In genomic region chr1:89285715-89286380, GRCh38 we compare ENCODE assay signal across 15 cellular contexts. TPM values are rescaled to one million over a fixed set of nuclear protein-coding genes. Genes with fewer than 3 reads are reported as not detected.
DNase-seq lines count a peak whose midpoint lies in the region; ATAC-seq and TF ChIP-seq lines count a peak whose summit lies in the region.
"Had no signal": no experiment of that assay in that cellular context is flagged by ENCODE, and none has a peak within 500 bp of the region (broad histone marks: within the 10 kb centered on the region; RNA-seq: fewer than 3 reads in every experiment).

No MANE protein-coding gene starts in this region.

- peaks cover 0 to 18% of the 10 kb centered on the region in 2 experiments for H3K4me1 ChIP-seq in neutrophil (ENCODE audit: control insufficient read depth in 1 of 2, insufficient read depth in 1 of 2, low read depth in 1 of 2, low read length in 1 of 2)

- H3K4me3 ChIP-seq in neutrophil (ENCODE audit: low read depth in 1 of 2, low read length in 1 of 2) = no peak overlapping the region
- H3K4me3 ChIP-seq: suprapubic skin had no signal

- H3K9me3 ChIP-seq in CD4-positive, alpha-beta T cell (ENCODE audit: control insufficient read depth, low read length) = no peaks in the 10 kb centered on the region
- H3K9me3 ChIP-seq in neutrophil = no peaks in the 10 kb centered on the region
- H3K9me3 ChIP-seq: suprapubic skin had no signal

- H3K27ac ChIP-seq in CD4-positive, alpha-beta T cell (ENCODE audit: low read depth, low read length) = peak overlapping the region; percentile 54
- peak overlapping the region; percentile 59 for H3K27ac ChIP-seq in neutrophil
- H3K27ac ChIP-seq: suprapubic skin had no signal

- CTCF ChIA-PET in CD4-positive, alpha-beta T cell (lab: Charles Lee) = interaction anchor here (1.0 kb wide), 1 partner anchor 13 kb away, joined by 3 read pairs; no protein-coding TSS in a partner anchor

- peak overlapping the region; percentile 62 for H3K4me3 Mint-ChIP-seq in CD4-positive, alpha-beta T cell
- peak overlapping the region in 3 of 4 donors; percentile 10 to 82 (median 82) for H3K4me3 Mint-ChIP-seq in IgD-negative memory B cell
- peak overlapping the region; percentile 67 for H3K4me3 Mint-ChIP-seq in activated naive CD8-positive, alpha-beta T cell treated with anti-CD3 and anti-CD28 coated beads, Interleukin-2, amount 10 ng/mL, durations not matched to agents 7 days and 5 days

- no peak for DNase-seq in CD4-positive, alpha-beta T cell
- no peak for DNase-seq in activated naive CD8-positive, alpha-beta T cell treated with anti-CD3 and anti-CD28 coated beads, Interleukin-2, amount 10 ng/mL, durations not matched to agents 7 days and 5 days
- DNase-seq: DMS 273 treated with DMSO at 0.1 percent for 48 hours, HCEC 1CT, head of caudate nucleus, NCI-H187, NCI-H446, retina, SHP77 had no signal

- no peaks in the 10 kb centered on the region for H3K27me3 Mint-ChIP-seq in CD4-positive, alpha-beta T cell
- no peaks in the 10 kb centered on the region for H3K27me3 Mint-ChIP-seq in IgD-negative memory B cell
- H3K27me3 Mint-ChIP-seq in activated naive CD8-positive, alpha-beta T cell treated with anti-CD3 and anti-CD28 coated beads, Interleukin-2, amount 10 ng/mL, durations not matched to agents 7 days and 5 days = no peaks in the 10 kb centered on the region

- no peaks in the 10 kb centered on the region for H3K27me3 ChIP-seq in CD4-positive, alpha-beta T cell (ENCODE audit: control insufficient read depth, insufficient read depth, low read length)
- H3K27me3 ChIP-seq in neutrophil = no peaks in the 10 kb centered on the region
- H3K27me3 ChIP-seq: suprapubic skin had no signal

- peaks cover 70% of the 10 kb centered on the region for H3K4me1 Mint-ChIP-seq in CD4-positive, alpha-beta T cell (ENCODE audit: low read depth)
- H3K4me1 Mint-ChIP-seq in IgD-negative memory B cell = peaks cover 21 to 22% (median 22%) of the 10 kb centered on the region in 3 donors
- H3K4me1 Mint-ChIP-seq in activated naive CD8-positive, alpha-beta T cell treated with anti-CD3 and anti-CD28 coated beads, Interleukin-2, amount 10 ng/mL, durations not matched to agents 7 days and 5 days = peaks cover 60% of the 10 kb centered on the region

- POLR2A ChIA-PET in CD4-positive, alpha-beta T cell (lab: Charles Lee) = interaction anchor here (0.6 to 9.7 kb wide), 14 partner anchors 9 to 302 kb away, joined by 3 to 154 read pairs (median 14); partner anchors contain the start of genes GBP2, GBP3, GBP4 and GBP5
- POLR2A ChIA-PET in activated naive CD8-positive, alpha-beta T cell treated with anti-CD3 and anti-CD28 coated beads, Interleukin-2, amount 10 ng/mL, durations not matched to agents 7 days and 5 days (lab: Charles Lee) = interaction anchor here (0.6 to 3.6 kb wide), 11 partner anchors 8 to 263 kb away, joined by 3 to 56 read pairs (median 5); partner anchors contain the start of genes GBP3 and GBP5

- H3K9me3 Mint-ChIP-seq in CD4-positive, alpha-beta T cell = peaks cover 2% of the 10 kb centered on the region
- peaks cover 0 to 6% (median 5%) of the 10 kb centered on the region in 3 donors for H3K9me3 Mint-ChIP-seq in IgD-negative memory B cell
- H3K9me3 Mint-ChIP-seq in activated naive CD8-positive, alpha-beta T cell treated with anti-CD3 and anti-CD28 coated beads, Interleukin-2, amount 10 ng/mL, durations not matched to agents 7 days and 5 days = peaks cover 26% of the 10 kb centered on the region

- no peak for ATAC-seq in CD4-positive, alpha-beta T cell (ENCODE audit: poor library complexity)
- ATAC-seq in activated naive CD8-positive, alpha-beta T cell treated with anti-CD3 and anti-CD28 coated beads, Interleukin-2, amount 10 ng/mL, durations not matched to agents 7 days and 5 days (ENCODE audit: low read depth) = peak; percentile 30
- ATAC-seq in GM18868 (IDR thresholded peaks at IDR 0.05; ENCODE audit: unreplicated experiment) (no peak), GM18511 (IDR thresholded peaks at IDR 0.05; ENCODE audit: unreplicated experiment) (no peak), HG02571 (IDR thresholded peaks at IDR 0.05; ENCODE audit: unreplicated experiment) (no peak)

- H3K36me3 ChIP-seq in neutrophil = no peaks in the 10 kb centered on the region
- H3K36me3 ChIP-seq: suprapubic skin had no signal

- H3K36me3 Mint-ChIP-seq in CD4-positive, alpha-beta T cell (ENCODE audit: low read depth) = no peaks in the 10 kb centered on the region
- peaks cover 4% of the 10 kb centered on the region for H3K36me3 Mint-ChIP-seq in IgD-negative memory B cell
- peaks cover 63% of the 10 kb centered on the region for H3K36me3 Mint-ChIP-seq in activated naive CD8-positive, alpha-beta T cell treated with anti-CD3 and anti-CD28 coated beads, Interleukin-2, amount 10 ng/mL, durations not matched to agents 7 days and 5 days

- peak overlapping the region; percentile 78 for H3K27ac Mint-ChIP-seq in CD4-positive, alpha-beta T cell
- H3K27ac Mint-ChIP-seq in IgD-negative memory B cell = peak overlapping the region in 1 of 3 donors; percentile 10
- H3K27ac Mint-ChIP-seq in activated naive CD8-positive, alpha-beta T cell treated with anti-CD3 and anti-CD28 coated beads, Interleukin-2, amount 10 ng/mL, durations not matched to agents 7 days and 5 days = peak overlapping the region; percentile 95

- intact Hi-C loops in CD4-positive, alpha-beta T cell (cut with DNase I, micrococcal nuclease) = no loop called here

- no peak for TF ChIP-seq CTCF in CD4-positive, alpha-beta T cell (IDR thresholded peaks at IDR 0.05)
- no peak for TF ChIP-seq CTCF in neutrophil (IDR thresholded peaks at IDR 0.05)

RNA-seq across cellular contexts. Expression of gene GBP5, which starts 13.2 kb away (rescaled TPM):
- 10 to 100 TPM; 51.4 to 52.9 TPM for total RNA-seq in CD4-positive, alpha-beta T cell
- 8.9 TPM for polyA plus RNA-seq in IgD-negative memory B cell
- total RNA-seq in activated naive CD8-positive, alpha-beta T cell treated with anti-CD3 and anti-CD28 coated beads, Interleukin-2, amount 10 ng/mL, durations not matched to agents 7 days and 5 days = 100 to 1,000 TPM; 228 to 231 TPM

Comparison
In these comparisons a context has a peak if more than half of its experiments do, and no peak if none do; other contexts are left out.
1. RNA of gene GBP5, which starts 13.2 kb away (total RNA-seq): 228 to 231 TPM in activated naive CD8-positive, alpha-beta T cell treated with anti-CD3 and anti-CD28 coated beads, Interleukin-2, amount 10 ng/mL, durations not matched to agents 7 days and 5 days; 51.4 to 52.9 TPM in CD4-positive, alpha-beta T cell; every median in the first group is over 4 times any median in the second.
2. Peak in every context shown above with its lines, with median percentiles within 50 percentile points of each other: H3K4me3 Mint-ChIP-seq.